20 cellular contexts compared by ENCODE assay signal in genomic region chr6:20931093-20931492, GRCh38.
"Had no signal": no experiment of that assay in that cellular context is flagged by ENCODE, and none has a peak within 500 bp of the region (broad histone marks: within the 10 kb centered on the region; RNA-seq: fewer than 3 reads in every experiment).

No MANE protein-coding gene starts in this region.

- FAIRE-seq: islet of Langerhans had no signal

- DNase-seq: activated CD4-positive, alpha-beta memory T cell treated with anti-CD3 and anti-CD28 coated beads for 36 hours; activated CD4-positive, alpha-beta T cell treated with anti-CD3 and anti-CD28 coated beads for 48 hours; activated naive CD4-positive, alpha-beta T cell treated with Interleukin-2 at 50 U/mL for 16 hours; activated naive CD8-positive, alpha-beta T cell treated with anti-CD3 and anti-CD28 coated beads for 36 hours; activated T-cell treated with anti-CD3 and anti-CD28 coated beads, Interleukin-2, amount 50 U/mL, for 48 hours; amniotic stem cell; colonic mucosa; dorsolateral prefrontal cortex; head of caudate nucleus; left ventricle myocardium superior; midbrain; natural killer cell; stimulated activated CD4-positive, alpha-beta T cell treated with anti-CD3 and anti-CD28 coated beads, Interleukin-2, amount 100 ng/mL, for 48 hours; stimulated activated naive CD4-positive, alpha-beta T cell treated with Interleukin-2 at 50 U/mL for 16 hours had no signal

- H3K9me3 ChIP-seq: breast epithelium, colonic mucosa, esophagus muscularis mucosa, gastroesophageal sphincter, thoracic aorta, vagina had no signal

- H3K27me3 ChIP-seq: breast epithelium, colonic mucosa, dorsolateral prefrontal cortex, esophagus muscularis mucosa, gastroesophageal sphincter, vagina had no signal

- H3K36me3 ChIP-seq: breast epithelium, colonic mucosa, esophagus muscularis mucosa, gastroesophageal sphincter, thoracic aorta, vagina had no signal

- H3K4me1 ChIP-seq: breast epithelium, colonic mucosa, esophagus muscularis mucosa, vagina had no signal

- H3K27ac ChIP-seq: breast epithelium, colonic mucosa, dorsolateral prefrontal cortex, esophagus muscularis mucosa, gastroesophageal sphincter, thoracic aorta, vagina had no signal

- H3K4me3 ChIP-seq: breast epithelium, colonic mucosa, dorsolateral prefrontal cortex, esophagus muscularis mucosa, gastroesophageal sphincter, thoracic aorta, vagina had no signal

- ATAC-seq: gastroesophageal sphincter, left ventricle myocardium superior, natural killer cell had no signal
